ENCODE assay signal across 14 cellular contexts in the genomic region with DNA sequence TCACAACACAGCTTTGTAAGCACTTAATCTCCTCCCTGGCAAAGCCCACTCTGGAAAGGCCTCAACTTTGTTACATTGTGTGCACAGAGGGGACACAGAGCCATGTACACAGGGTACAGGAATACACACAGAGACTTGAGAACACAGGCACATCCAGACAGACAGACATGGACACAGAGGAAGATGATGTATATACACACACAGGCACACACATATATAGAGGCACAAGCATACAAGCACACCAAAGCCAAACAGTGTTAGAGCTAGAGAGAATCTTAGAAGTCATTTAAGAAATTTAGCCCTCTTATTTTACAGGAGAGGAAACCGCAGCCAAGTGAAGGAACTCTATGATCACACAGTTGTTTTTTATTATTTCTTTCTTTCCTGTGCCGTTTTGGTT. TPM values are rescaled to one million over a fixed set of nuclear protein-coding genes. Genes with fewer than 3 reads are reported as not detected.
A peak's percentile ranks its signal among the peaks of the same experiment; 100 is the strongest.
DNase-seq lines count a peak whose midpoint lies in the region; TF ChIP-seq lines count a peak whose summit lies in the region.
"Had no signal": no experiment of that assay in that cellular context is flagged by ENCODE, and none has a peak within 500 bp of the region (broad histone marks: within the 10 kb centered on the region; RNA-seq: fewer than 3 reads in every experiment).

No MANE protein-coding gene starts in this region.

- no peak for TF ChIP-seq CTCF in epithelial cell of proximal tubule (conservative IDR thresholded peaks at IDR 0.05; ENCODE audit: low read depth, low read length)
- no peak for TF ChIP-seq CTCF in type B pancreatic cell (conservative IDR thresholded peaks at IDR 0.05)

- peaks cover 2% of the 10 kb centered on the region for H3K36me3 Mint-ChIP-seq in activated naive CD8-positive, alpha-beta T cell
- no peaks in the 10 kb centered on the region for H3K36me3 Mint-ChIP-seq in activated naive CD8-positive, alpha-beta T cell treated with anti-CD3 and anti-CD28 coated beads for 36 hours
- no peaks in the 10 kb centered on the region for H3K36me3 Mint-ChIP-seq in type B pancreatic cell

- no peaks in the 10 kb centered on the region for H3K36me3 ChIP-seq in muscle layer of duodenum (ENCODE audit: control insufficient read depth in 1 of 2, insufficient read depth in 2 of 2, low read length in 2 of 2)
- H3K36me3 ChIP-seq in MG63 = no peaks in the 10 kb centered on the region
- H3K36me3 ChIP-seq: cardiac muscle cell, thoracic aorta had no signal

- H3K4me3 ChIP-seq in epithelial cell of proximal tubule (ENCODE audit: low read depth, low read length) (peak overlapping the region; percentile 26), muscle layer of duodenum (ENCODE audit: low read depth in 1 of 2, low read length in 2 of 2) (no peak overlapping the region), MG63 (no peak overlapping the region)
- H3K4me3 ChIP-seq: cardiac muscle cell, mucosa of descending colon, thoracic aorta had no signal

- H3K4me1 ChIP-seq in muscle layer of duodenum (ENCODE audit: control insufficient read depth in 1 of 2, insufficient read depth in 2 of 2, low read length in 2 of 2) = peaks cover 15 to 52% of the 10 kb centered on the region in 2 donors

- peak overlapping the region; percentile 37 for H3K27ac Mint-ChIP-seq in activated naive CD8-positive, alpha-beta T cell
- H3K27ac Mint-ChIP-seq in activated naive CD8-positive, alpha-beta T cell treated with anti-CD3 and anti-CD28 coated beads for 36 hours = no peak overlapping the region
- peak overlapping the region; percentile 29 for H3K27ac Mint-ChIP-seq in type B pancreatic cell

- peaks cover 41% of the 10 kb centered on the region for H3K4me1 Mint-ChIP-seq in activated naive CD8-positive, alpha-beta T cell (ENCODE audit: low read depth)
- H3K4me1 Mint-ChIP-seq in activated naive CD8-positive, alpha-beta T cell treated with anti-CD3 and anti-CD28 coated beads for 36 hours = peaks cover 22% of the 10 kb centered on the region
- H3K4me1 Mint-ChIP-seq in type B pancreatic cell (ENCODE audit: unreplicated experiment) = peaks cover 22% of the 10 kb centered on the region

- DNase-seq in activated naive CD8-positive, alpha-beta T cell treated with anti-CD3 and anti-CD28 coated beads for 36 hours = no peak
- DNase-seq in epithelial cell of proximal tubule (ENCODE audit: low read depth) (no peak), type B pancreatic cell (ENCODE audit: extremely low spot score, unreplicated experiment) (no peak), globus pallidus (ENCODE audit: low spot score) (no peak), NCI-H1930 (lab: John Stamatoyannopoulos, UW) (no peak), MG63 (no peak)
- DNase-seq: COR-L47 had no signal

- peak overlapping the region; percentile 1 for H3K4me3 Mint-ChIP-seq in activated naive CD8-positive, alpha-beta T cell
- H3K4me3 Mint-ChIP-seq in activated naive CD8-positive, alpha-beta T cell treated with anti-CD3 and anti-CD28 coated beads for 36 hours = no peak overlapping the region
- no peak overlapping the region for H3K4me3 Mint-ChIP-seq in type B pancreatic cell

- H3K27me3 ChIP-seq in muscle layer of duodenum (ENCODE audit: low read depth, low read length) = peaks cover 4% of the 10 kb centered on the region
- H3K27me3 ChIP-seq in MG63 = no peaks in the 10 kb centered on the region; the same call in 1 of the 2 replicates

- no peaks in the 10 kb centered on the region for H3K9me3 Mint-ChIP-seq in activated naive CD8-positive, alpha-beta T cell (ENCODE audit: low read depth)
- H3K9me3 Mint-ChIP-seq in activated naive CD8-positive, alpha-beta T cell treated with anti-CD3 and anti-CD28 coated beads for 36 hours = no peaks in the 10 kb centered on the region
- H3K9me3 Mint-ChIP-seq in type B pancreatic cell = no peaks in the 10 kb centered on the region

- peak overlapping the region; percentile 65 for H3K27ac ChIP-seq in muscle layer of duodenum (ENCODE audit: low read length)
- H3K27ac ChIP-seq: cardiac muscle cell had no signal

- peaks cover 4% of the 10 kb centered on the region for H3K27me3 Mint-ChIP-seq in activated naive CD8-positive, alpha-beta T cell
- H3K27me3 Mint-ChIP-seq in activated naive CD8-positive, alpha-beta T cell treated with anti-CD3 and anti-CD28 coated beads for 36 hours = peaks cover 9% of the 10 kb centered on the region
- H3K27me3 Mint-ChIP-seq in type B pancreatic cell = peaks cover 48% of the 10 kb centered on the region

- H3K9me3 ChIP-seq in muscle layer of duodenum (ENCODE audit: control insufficient read depth in 1 of 2, low read length in 2 of 2) (no peaks in the 10 kb centered on the region), MG63 (no peaks in the 10 kb centered on the region)
- H3K9me3 ChIP-seq: mucosa of descending colon, thoracic aorta had no signal

RNA-seq across cellular contexts. Expression of gene MMP28, which starts 6.4 kb away (rescaled TPM):
- under 1 TPM; 0.21 to 0.50 TPM for total RNA-seq in activated naive CD8-positive, alpha-beta T cell treated with anti-CD3 and anti-CD28 coated beads for 36 hours
- total RNA-seq in epithelial cell of proximal tubule = not detected in 2 replicates
- 0.97 and 1.8 TPM in 2 replicates for total RNA-seq in type B pancreatic cell (ENCODE audit: low replicate concordance)
- not detected in 2 replicates for total RNA-seq in MG63 (2014; rRNA removed; shearing (Covaris generic); ENCODE audit: low replicate concordance)
- total RNA-seq: cardiac muscle cell; T-helper 2 cell treated with Interferon-gamma antibody and Interleukin-4, amounts not matched to agents 100 ng/mL and 5 ng/mL, for 36 hours had no signal

RNA-seq across cellular contexts. Expression of gene TAF15, which starts 20.2 kb away (rescaled TPM):
- total RNA-seq in activated naive CD8-positive, alpha-beta T cell treated with anti-CD3 and anti-CD28 coated beads for 36 hours = 100 to 1,000 TPM; 306 to 317 TPM
- total RNA-seq in epithelial cell of proximal tubule (17.3 and 28.1 TPM in 2 replicates), type B pancreatic cell (ENCODE audit: low replicate concordance) (173 and 223 TPM in 2 replicates)
- 10.8 and 33.6 TPM in 2 replicates for total RNA-seq in MG63 (2014; rRNA removed; shearing (Covaris generic); ENCODE audit: low replicate concordance)

RNA-seq across cellular contexts. Expression of gene C17orf50, which starts 28.4 kb away (rescaled TPM):
- not detected for total RNA-seq in activated naive CD8-positive, alpha-beta T cell treated with anti-CD3 and anti-CD28 coated beads for 36 hours
- total RNA-seq in epithelial cell of proximal tubule (1.0 TPM in 1 of 2 replicates, not detected in the other), type B pancreatic cell (ENCODE audit: low replicate concordance) (not detected in 2 replicates)
- not detected in 2 replicates for total RNA-seq in MG63 (2014; rRNA removed; shearing (Covaris generic); ENCODE audit: low replicate concordance)
- total RNA-seq: A172; mucosa of descending colon; T-helper 2 cell treated with Interferon-gamma antibody and Interleukin-4, amounts not matched to agents 100 ng/mL and 5 ng/mL, for 36 hours; thoracic aorta had no signal

RNA-seq across cellular contexts. Expression of gene GAS2L2, which starts 36.0 kb away (rescaled TPM):
- under 1 TPM; 0.40 to 0.43 TPM for total RNA-seq in activated naive CD8-positive, alpha-beta T cell treated with anti-CD3 and anti-CD28 coated beads for 36 hours
- total RNA-seq in epithelial cell of proximal tubule (not detected in 2 replicates), type B pancreatic cell (ENCODE audit: low replicate concordance) (0.22 TPM in 1 of 2 replicates, not detected in the other)
- total RNA-seq in MG63 (2014; rRNA removed; shearing (Covaris generic); ENCODE audit: low replicate concordance) = not detected in 2 replicates
- total RNA-seq: A172; cardiac muscle cell; mucosa of descending colon; T-helper 2 cell treated with Interferon-gamma antibody and Interleukin-4, amounts not matched to agents 100 ng/mL and 5 ng/mL, for 36 hours; thoracic aorta had no signal

RNA-seq across cellular contexts. Expression of gene RASL10B, which starts 57.6 kb away (rescaled TPM):
- total RNA-seq in activated naive CD8-positive, alpha-beta T cell treated with anti-CD3 and anti-CD28 coated beads for 36 hours = 1 to 10 TPM; 2.5 to 2.6 TPM
- 0.92 and 1.6 TPM in 2 replicates for total RNA-seq in epithelial cell of proximal tubule
- total RNA-seq in type B pancreatic cell (ENCODE audit: low replicate concordance) = 6.4 and 29.4 TPM in 2 replicates
- total RNA-seq in MG63 (2014; rRNA removed; shearing (Covaris generic); ENCODE audit: low replicate concordance) = 1.2 and 2.6 TPM in 2 replicates
